1 cellular context compared by ENCODE assay signal in the genomic region with DNA sequence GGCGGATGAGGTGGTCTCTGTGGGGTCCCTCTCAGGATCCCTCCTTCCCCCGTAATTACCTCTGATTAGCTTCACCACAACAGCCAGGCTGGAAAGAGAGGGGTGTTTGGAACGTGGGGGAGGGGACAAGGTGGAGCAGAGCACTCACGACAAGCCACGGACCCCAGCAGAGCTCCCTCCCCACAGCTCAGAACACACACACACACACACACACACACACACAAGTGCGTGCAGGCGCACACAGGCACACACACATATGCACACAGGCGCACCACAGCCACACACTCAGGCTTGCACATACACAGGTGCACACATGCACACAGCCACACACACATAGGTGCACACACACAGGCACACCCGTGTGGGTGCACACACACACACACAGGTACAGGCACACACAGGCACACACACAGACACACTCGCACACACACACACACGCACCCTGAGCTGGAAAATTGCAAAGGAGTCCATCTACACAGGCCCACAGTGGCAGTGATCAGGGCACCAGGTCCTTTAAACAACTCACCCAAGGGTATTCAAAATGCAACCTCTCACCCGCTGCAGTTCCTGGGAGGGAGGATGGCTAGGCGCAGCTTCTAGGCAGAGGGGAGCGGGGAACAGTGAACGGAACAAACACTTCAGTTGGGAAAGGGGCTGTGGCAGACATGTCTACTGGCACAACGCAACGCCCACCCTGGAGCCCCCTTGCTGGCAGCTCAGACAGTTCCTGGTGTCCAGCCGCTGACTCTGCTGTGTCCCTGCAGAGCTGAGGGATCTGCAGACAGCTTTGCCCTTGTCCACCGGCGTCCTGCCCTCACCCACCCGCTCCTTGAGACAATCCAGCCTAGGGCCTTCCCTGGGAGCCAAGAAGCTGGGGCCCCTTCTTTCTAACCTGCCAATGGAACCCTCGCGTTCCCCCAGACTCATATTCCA.
TF ChIP-seq lines count a peak whose summit lies in the region.

No MANE protein-coding gene starts in this region.

TF ChIP-seq in GM23338, 12 proteins besides CTCF, POLR2A, EP300 and RAD21:
- TF ChIP-seq JUNB (IDR thresholded peaks at IDR 0.05; ENCODE audit: unreplicated experiment): no peak
- TF ChIP-seq EZH2 (IDR thresholded peaks at IDR 0.05; ENCODE audit: low read depth, unreplicated experiment): peak; percentile 12
TF ChIP-seq in GM23338: peak in this region for 1.
